ENCODE assay signal across 11 cellular contexts in genomic region chr2:43749583-43749982, GRCh38.
"Had no signal": no experiment of that assay in that cellular context is flagged by ENCODE, and none has a peak within 500 bp of the region (broad histone marks: within the 10 kb centered on the region; RNA-seq: fewer than 3 reads in every experiment).

No MANE protein-coding gene starts in this region.

- DNase-seq: activated CD4-positive, alpha-beta T cell treated with anti-CD3 and anti-CD28 coated beads, Interleukin-2, amount 50 U/mL, for 1 hour; activated CD8-positive, alpha-beta memory T cell treated with anti-CD3 and anti-CD28 coated beads for 24 hours; activated naive CD8-positive, alpha-beta T cell treated with anti-CD3 and anti-CD28 coated beads, Interleukin-2, amount 10 ng/mL, durations not matched to agents 7 days and 5 days; erythroblast; islet precursor cell; nephron progenitor cell; occipital lobe; psoas muscle; stimulated activated CD4-positive, alpha-beta T cell treated with anti-CD3 and anti-CD28 coated beads, Interleukin-12 subunit alpha, Interleukin-12 subunit beta, amount 100 ng/mL, for 4 hours had no signal

- H3K36me3 ChIP-seq: breast epithelium had no signal

- H3K4me3 ChIP-seq: breast epithelium, hepatocyte, psoas muscle had no signal

- H3K27ac ChIP-seq: hepatocyte, psoas muscle had no signal

- H3K9me3 ChIP-seq: breast epithelium, psoas muscle had no signal

- H3K27me3 ChIP-seq: breast epithelium, hepatocyte had no signal

- H3K4me1 ChIP-seq: breast epithelium, psoas muscle had no signal
